ENCODE assay signal across 8 cellular contexts in genomic region chr7:106542550-106543220, GRCh38.
DNase-seq lines count a peak whose midpoint lies in the region; ATAC-seq and TF ChIP-seq lines count a peak whose summit lies in the region.

No MANE protein-coding gene starts in this region.

- no peak overlapping the region for H3K4me3 Mint-ChIP-seq in memory B cell
- H3K4me3 Mint-ChIP-seq in stimulated activated naive CD8-positive, alpha-beta T cell treated with anti-CD3 and anti-CD28 coated beads, Interleukin-15, amount 100 ng/mL, for 72 hours = no peak overlapping the region

- H3K9me3 Mint-ChIP-seq in memory B cell = no peaks in the 10 kb centered on the region
- H3K9me3 Mint-ChIP-seq in stimulated activated naive CD8-positive, alpha-beta T cell treated with anti-CD3 and anti-CD28 coated beads, Interleukin-15, amount 100 ng/mL, for 72 hours = no peaks in the 10 kb centered on the region

- no peak overlapping the region for H3K4me3 ChIP-seq in coronary artery

- peak; percentile 18 for TF ChIP-seq CTCF in coronary artery (IDR thresholded peaks at IDR 0.05)

- peak overlapping the region in 1 of 2 donors; percentile 61 for H3K27ac ChIP-seq in coronary artery

- ATAC-seq in HG02571 (IDR thresholded peaks at IDR 0.05; ENCODE audit: unreplicated experiment) (peak; percentile 87), memory B cell (ENCODE audit: low read depth) (peak; percentile 81)
- ATAC-seq in stimulated activated naive CD8-positive, alpha-beta T cell treated with anti-CD3 and anti-CD28 coated beads, Interleukin-15, amount 100 ng/mL, for 72 hours = peak; percentile 74

- no peak overlapping the region for H3K27ac Mint-ChIP-seq in memory B cell
- H3K27ac Mint-ChIP-seq in stimulated activated naive CD8-positive, alpha-beta T cell treated with anti-CD3 and anti-CD28 coated beads, Interleukin-15, amount 100 ng/mL, for 72 hours = no peak overlapping the region

- H3K27me3 Mint-ChIP-seq in memory B cell = no peaks in the 10 kb centered on the region
- H3K27me3 Mint-ChIP-seq in stimulated activated naive CD8-positive, alpha-beta T cell treated with anti-CD3 and anti-CD28 coated beads, Interleukin-15, amount 100 ng/mL, for 72 hours = no peaks in the 10 kb centered on the region

- peaks cover 5% of the 10 kb centered on the region for H3K4me1 Mint-ChIP-seq in memory B cell
- peaks cover 7% of the 10 kb centered on the region for H3K4me1 Mint-ChIP-seq in stimulated activated naive CD8-positive, alpha-beta T cell treated with anti-CD3 and anti-CD28 coated beads, Interleukin-15, amount 100 ng/mL, for 72 hours

- H3K36me3 Mint-ChIP-seq in memory B cell = no peaks in the 10 kb centered on the region

- peak; percentile 10 to 34 for DNase-seq in activated CD4-positive, alpha-beta T cell treated with anti-CD3 and anti-CD28 coated beads for 24 hours (ENCODE audit: low read depth in 2 of 2)
- no peak for DNase-seq in activated CD4-positive, alpha-beta T cell treated with anti-CD3 and anti-CD28 coated beads for 1 hour
- DNase-seq in NCI-H1105 treated with DMSO at 0.1 percent for 48 hours (lab: John Stamatoyannopoulos, UW) = peak; percentile 59
- DNase-seq in SW 1271 (lab: John Stamatoyannopoulos, UW) = peak; percentile 11 to 77
- DNase-seq in coronary artery (ENCODE audit: low spot score) = no peak
- peak; percentile 29 to 33 for DNase-seq in memory B cell (ENCODE audit: low spot score in 2 of 2)
- peak; percentile 39 to 41 for DNase-seq in stimulated activated naive CD8-positive, alpha-beta T cell treated with anti-CD3 and anti-CD28 coated beads, Interleukin-15, amount 100 ng/mL, for 72 hours

Comparison
In these comparisons a context has a peak if more than half of its experiments do, and no peak if none do; other contexts are left out.
1. DNase-seq: peak in activated CD4-positive, alpha-beta T cell treated with anti-CD3 and anti-CD28 coated beads for 24 hours (2 of 2), NCI-H1105 treated with DMSO at 0.1 percent for 48 hours (single experiment), SW 1271 (2 of 2), memory B cell (2 of 2) and stimulated activated naive CD8-positive, alpha-beta T cell treated with anti-CD3 and anti-CD28 coated beads, Interleukin-15, amount 100 ng/mL, for 72 hours (2 of 2); none in activated CD4-positive, alpha-beta T cell treated with anti-CD3 and anti-CD28 coated beads for 1 hour (single experiment) and coronary artery (single experiment).
2. Peak in every context shown above with its lines, with median percentiles within 50 percentile points of each other: ATAC-seq.